20 cellular contexts compared by ENCODE assay signal in genomic region chr15:29731865-29732264, GRCh38.
"Had no signal": no experiment of that assay in that cellular context is flagged by ENCODE, and none has a peak within 500 bp of the region (broad histone marks: within the 10 kb centered on the region; RNA-seq: fewer than 3 reads in every experiment).

No MANE protein-coding gene starts in this region.

- H3K27me3 ChIP-seq: gastrocnemius medialis, heart right ventricle, neural progenitor cell, tibial nerve had no signal

- H3K27ac ChIP-seq: coronary artery, gastrocnemius medialis, heart right ventricle, neural progenitor cell, prostate gland, skin epidermis, tibial nerve had no signal

- ATAC-seq: activated CD4-positive, CD25-positive, alpha-beta regulatory T cell treated with anti-CD3 and anti-CD28 coated beads, Interleukin-2, amount 50 U/mL, for 24 hours; activated naive CD8-positive, alpha-beta T cell treated with anti-CD3 and anti-CD28 coated beads, Interleukin-2, amount 50 U/mL, for 24 hours; activated T-cell treated with anti-CD3 and anti-CD28 coated beads, Interleukin-2, amount 50 U/mL, for 4 hours; heart right ventricle; naive thymus-derived CD4-positive, alpha-beta T cell; right cardiac atrium had no signal

- H3K4me1 ChIP-seq: gastrocnemius medialis, neural progenitor cell had no signal

- H3K9ac ChIP-seq: neural progenitor cell had no signal

- H3K4me3 ChIP-seq: coronary artery, gastrocnemius medialis, heart right ventricle, neural progenitor cell, prostate gland, skin epidermis, tibial nerve had no signal

- H3K4me2 ChIP-seq: neural progenitor cell had no signal

- H3K36me3 ChIP-seq: prostate gland had no signal

- H2AFZ ChIP-seq: neural progenitor cell had no signal

- DNase-seq: activated CD4-positive, alpha-beta T cell treated with anti-CD3 and anti-CD28 coated beads, Interleukin-2, amount 50 U/mL, for 1 hour; activated CD8-positive, alpha-beta memory T cell treated with anti-CD3 and anti-CD28 coated beads, Interleukin-2, amount 50 U/mL, for 4 hours; activated effector memory CD4-positive, alpha-beta T cell treated with Interleukin-2 at 50 U/mL for 16 hours; activated naive CD4-positive, alpha-beta T cell treated with anti-CD3 and anti-CD28 coated beads, Interleukin-2, amount 10 ng/mL, durations not matched to agents 7 days and 5 days; activated naive CD8-positive, alpha-beta T cell treated with anti-CD3 and anti-CD28 coated beads, Interleukin-2, amount 50 U/mL, for 24 hours; activated T-cell treated with anti-CD3 and anti-CD28 coated beads, Interleukin-2, amount 50 U/mL, for 4 hours; anterior cingulate cortex; effector CD4-positive, alpha-beta T cell; gastrocnemius medialis; heart right ventricle; immature natural killer cell; naive thymus-derived CD4-positive, alpha-beta T cell; right cardiac atrium; T-helper 9 cell had no signal

- H3K9me3 ChIP-seq: gastrocnemius medialis, heart right ventricle, prostate gland, tibial nerve had no signal
